ENCODE assay signal across 8 cellular contexts in the genomic region with DNA sequence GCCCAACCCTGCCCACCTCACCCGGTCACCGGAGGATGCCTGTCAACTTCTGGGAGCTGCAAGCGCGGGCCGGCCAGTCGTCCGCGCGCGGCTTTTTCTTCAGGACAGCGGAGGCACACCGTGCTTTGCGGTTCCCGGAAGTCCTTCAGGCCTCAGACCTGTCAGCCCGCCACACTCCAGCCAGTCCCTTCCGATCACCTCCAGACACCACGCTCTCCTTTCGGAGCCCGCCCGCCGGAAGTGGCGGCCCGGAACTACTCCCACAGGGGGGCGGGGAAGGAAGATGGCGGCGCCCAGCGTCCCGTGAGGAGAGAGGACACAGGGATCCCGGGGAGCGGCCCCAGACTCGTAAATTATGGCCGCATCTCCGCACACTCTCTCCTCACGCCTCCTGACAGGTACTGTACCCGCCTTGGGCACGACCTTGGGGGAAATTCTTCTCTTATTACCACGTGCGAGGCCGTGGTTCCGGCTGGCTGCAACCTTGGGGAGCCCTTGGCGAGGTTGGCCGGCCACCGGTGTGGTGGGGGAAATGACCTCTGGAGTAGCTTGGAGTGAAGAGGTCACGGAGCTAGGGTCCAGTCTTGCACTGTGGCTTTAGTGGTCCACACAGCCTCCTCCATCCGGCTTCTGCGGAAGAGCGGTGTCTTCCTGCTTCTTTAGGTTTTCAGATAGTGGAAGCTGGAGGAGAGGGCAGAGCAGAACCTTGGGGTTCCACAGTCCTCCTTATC. TPM values are rescaled to one million over a fixed set of nuclear protein-coding genes. Genes with fewer than 3 reads are reported as not detected.
A peak's percentile ranks its signal among the peaks of the same experiment; 100 is the strongest.
DNase-seq lines count a peak whose midpoint lies in the region; ATAC-seq lines count a peak whose summit lies in the region.

A gene (plus strand): TSS at position 254 of the 731 bp plus-strand sequence. CDS start 102 bp downstream, at position 356.

- peak within 1 kb of the TSS; percentile 87 for H3K4me3 ChIP-seq in endocrine pancreas (ENCODE audit: control insufficient read depth, insufficient read depth, low read length)
- peak within 1 kb of the TSS; percentile 99 to 100 for H3K4me3 ChIP-seq in mesenchymal stem cell (ENCODE audit: insufficient read depth in 1 of 2, low read depth in 1 of 2, low read length in 2 of 2)

- H3K9ac ChIP-seq in endocrine pancreas (ENCODE audit: control insufficient read depth, insufficient read depth, low read length) (peak within 1 kb of the TSS; percentile 97), mesenchymal stem cell (ENCODE audit: low read length) (peak within 1 kb of the TSS; percentile 98)

- H3K27me3 ChIP-seq in endocrine pancreas (ENCODE audit: control insufficient read depth, insufficient read depth, low read length), result no peaks in the 10 kb centered on the region
- no peaks in the 10 kb centered on the region for H3K27me3 ChIP-seq in mesenchymal stem cell (ENCODE audit: control insufficient read depth in 1 of 2, insufficient read depth in 1 of 2, low read length in 2 of 2)

- H2AK5ac ChIP-seq in mesenchymal stem cell (ENCODE audit: low read length, severe bottlenecking), result no peak within 1 kb of the TSS

- H3K18ac ChIP-seq in mesenchymal stem cell (ENCODE audit: low read depth in 1 of 2, low read length in 2 of 2), result peak within 1 kb of the TSS; percentile 92 to 94

- 0% methylated on average over 41 of the region's 47 CpGs for WGBS in mesenchymal stem cell

- peak within 1 kb of the TSS in 1 of 2 experiments; percentile 60 for H2BK12ac ChIP-seq in mesenchymal stem cell (ENCODE audit: low read length in 2 of 2)

- H3K14ac ChIP-seq in mesenchymal stem cell (ENCODE audit: low read length in 2 of 2), result peak within 1 kb of the TSS in 1 of 2 experiments; percentile 98

- peak within 1 kb of the TSS in 1 of 2 experiments; percentile 92 for H3K23ac ChIP-seq in mesenchymal stem cell (ENCODE audit: low read length in 2 of 2)

- H2BK15ac ChIP-seq in mesenchymal stem cell (ENCODE audit: low read depth, poor library complexity, severe bottlenecking), result peak within 1 kb of the TSS; percentile 57

- H3K4me1 ChIP-seq in endocrine pancreas (ENCODE audit: control insufficient read depth, insufficient read depth, low read length) (peaks cover 19% of the 10 kb centered on the region), mesenchymal stem cell (ENCODE audit: control insufficient read depth, insufficient read depth, low read depth, low read length) (peaks cover 2% of the 10 kb centered on the region)

- peak; percentile 99 for ATAC-seq in GM19467 (IDR thresholded peaks at IDR 0.05; ENCODE audit: unreplicated experiment)

- H3K4me2 ChIP-seq in mesenchymal stem cell (ENCODE audit: low read length, poor library complexity, severe bottlenecking), result peak within 1 kb of the TSS; percentile 97

- peak within 1 kb of the TSS; percentile 35 for H2BK5ac ChIP-seq in mesenchymal stem cell (ENCODE audit: low read depth, low read length, poor library complexity, severe bottlenecking)

- peak within 1 kb of the TSS; percentile 54 for H2BK120ac ChIP-seq in mesenchymal stem cell (ENCODE audit: low read depth, low read length)

- H4K91ac ChIP-seq in mesenchymal stem cell (ENCODE audit: low read length), result peak within 1 kb of the TSS; percentile 94

- H3K36me3 ChIP-seq in endocrine pancreas (ENCODE audit: control insufficient read depth, insufficient read depth, low read length), result no peaks in the 10 kb centered on the region
- H3K36me3 ChIP-seq in mesenchymal stem cell (ENCODE audit: control insufficient read depth in 1 of 2, insufficient read depth in 2 of 2, low read depth in 1 of 2, low read length in 2 of 2), result peaks cover 0 to 4% of the 10 kb centered on the region in 2 experiments

- peak within 1 kb of the TSS; percentile 98 for H2AFZ ChIP-seq in mesenchymal stem cell (ENCODE audit: low read depth, low read length)

- H4K8ac ChIP-seq in mesenchymal stem cell (ENCODE audit: low read length), result peak within 1 kb of the TSS; percentile 98

- DNase-seq in CMK (ENCODE audit: low read depth), result peak; percentile 68
- peak; percentile 72 for DNase-seq in HPDE6-E6E7 (ENCODE audit: extremely low spot score)
- peak; percentile 82 to 88 for DNase-seq in NOMO-1 (lab: John Stamatoyannopoulos, UW; ENCODE audit: unreplicated experiment in 2 of 2)
- DNase-seq in activated CD8-positive, alpha-beta memory T cell treated with anti-CD3 and anti-CD28 coated beads for 4 hours (ENCODE audit: low read depth in 2 of 2), result peak; percentile 73 to 77
- peak; percentile 87 for DNase-seq in mesenchymal stem cell
- peak; percentile 74 for DNase-seq in stimulated activated CD8-positive, alpha-beta memory T cell treated with anti-CD3 and anti-CD28 coated beads, Interleukin-12 subunit alpha, Interleukin-12 subunit beta, amount 100 ng/mL, for 4 hours (ENCODE audit: low read depth)

- H3K27ac ChIP-seq in mesenchymal stem cell (ENCODE audit: low read length, poor library complexity, severe bottlenecking), result peak within 1 kb of the TSS; percentile 72

- H3K9me3 ChIP-seq in endocrine pancreas (ENCODE audit: control insufficient read depth, low read length), result no peaks in the 10 kb centered on the region
- no peaks in the 10 kb centered on the region for H3K9me3 ChIP-seq in mesenchymal stem cell (ENCODE audit: control insufficient read depth, low read length)

- peaks cover 26% of the 10 kb centered on the region for H3K79me1 ChIP-seq in mesenchymal stem cell (replicated peaks; ENCODE audit: low read length, poor library complexity, severe bottlenecking)

- H3K4ac ChIP-seq in mesenchymal stem cell (ENCODE audit: low read depth in 1 of 2, low read length in 2 of 2), result peak within 1 kb of the TSS; percentile 79 to 97

RNA-seq across cellular contexts. Expression of the gene that starts here (rescaled TPM):
- polyA plus RNA-seq in mesenchymal stem cell (2013, experiment 1 of 2), result 8.5 TPM
- 8.5 TPM for polyA plus RNA-seq in mesenchymal stem cell (2013, experiment 2 of 2)

Comparison
In these comparisons a context has a peak if more than half of its experiments do, and no peak if none do; other contexts are left out.
1. Peak in every context shown above with its lines: DNase-seq, ATAC-seq, H3K4me3 ChIP-seq and H3K27ac ChIP-seq.